26 cellular contexts compared by ENCODE assay signal in genomic region chr6:167508919-167509852, GRCh38.
"Had no signal": no experiment of that assay in that cellular context is flagged by ENCODE, and none has a peak within 500 bp of the region (broad histone marks: within the 10 kb centered on the region; RNA-seq: fewer than 3 reads in every experiment).

No MANE protein-coding gene starts in this region.

- H3K4me1 Mint-ChIP-seq: activated naive CD8-positive, alpha-beta T cell treated with anti-CD3 and anti-CD28 coated beads, Interleukin-2, amount 10 ng/mL, durations not matched to agents 7 days and 5 days had no signal

- H3K27ac Mint-ChIP-seq: activated CD8-positive, alpha-beta T cell treated with anti-CD3 and anti-CD28 coated beads, Interleukin-2, amount 10 ng/mL, durations not matched to agents 7 days and 5 days; activated naive CD8-positive, alpha-beta T cell treated with anti-CD3 and anti-CD28 coated beads, Interleukin-2, amount 10 ng/mL, durations not matched to agents 7 days and 5 days; T-helper 1 cell treated with Interleukin-12 subunit alpha and Interleukin-12 subunit beta and Interleukin-4 antibody, amounts not matched to agents 30 μg/mL and 1 μg/mL, for 36 hours had no signal

- H3K36me3 Mint-ChIP-seq: activated naive CD8-positive, alpha-beta T cell treated with anti-CD3 and anti-CD28 coated beads, Interleukin-2, amount 10 ng/mL, durations not matched to agents 7 days and 5 days had no signal

- H3K36me3 ChIP-seq: adrenal gland, breast epithelium, MG63, Peyer's patch, SJSA1 had no signal

- H3K4me3 ChIP-seq: adrenal gland, breast epithelium, MG63, Peyer's patch, SJSA1 had no signal

- DNase-seq: activated CD4-positive, alpha-beta T cell treated with anti-CD3 and anti-CD28 coated beads for 48 hours; activated CD4-positive, alpha-beta T cell treated with anti-CD3 and anti-CD28 coated beads, Interleukin-2, amount 50 U/mL, for 4 hours; activated CD4-positive, CD25-positive, alpha-beta regulatory T cell treated with anti-CD3 and anti-CD28 coated beads, Interleukin-2, amount 50 U/mL, for 72 hours; activated CD8-positive, alpha-beta memory T cell treated with anti-CD3 and anti-CD28 coated beads, Interleukin-2, amount 50 U/mL, for 48 hours; activated CD8-positive, alpha-beta T cell treated with anti-CD3 and anti-CD28 coated beads, Interleukin-2, amount 10 ng/mL, durations not matched to agents 7 days and 5 days; activated naive CD4-positive, alpha-beta T cell treated with anti-CD3 and anti-CD28 coated beads, Interleukin-2, amount 50 U/mL, for 16 hours; activated naive CD8-positive, alpha-beta T cell treated with anti-CD3 and anti-CD28 coated beads, Interleukin-2, amount 10 ng/mL, durations not matched to agents 7 days and 5 days; activated T-cell treated with anti-CD3 and anti-CD28 coated beads, Interleukin-2, amount 50 U/mL, for 1 hour; adrenal gland; anterior cingulate cortex; MG63; MV-4-11; NCI-H1105; NCI-H1436; NCI-H1694 treated with DMSO at 0.1 percent for 48 hours; NCI-H2081; NCI-H446; NCI-H524; Peyer's patch; SHP77; SW 1271 had no signal

- H3K4me1 ChIP-seq: adrenal gland, breast epithelium, SJSA1 had no signal

- H3K27ac ChIP-seq: adrenal gland, breast epithelium, Peyer's patch, RWPE1, SJSA1 had no signal

- H3K9me3 ChIP-seq: adrenal gland, breast epithelium, MG63, Peyer's patch, SJSA1 had no signal

- H3K4me3 Mint-ChIP-seq: activated CD8-positive, alpha-beta T cell treated with anti-CD3 and anti-CD28 coated beads, Interleukin-2, amount 10 ng/mL, durations not matched to agents 7 days and 5 days; activated naive CD8-positive, alpha-beta T cell treated with anti-CD3 and anti-CD28 coated beads, Interleukin-2, amount 10 ng/mL, durations not matched to agents 7 days and 5 days; T-helper 1 cell treated with Interleukin-12 subunit alpha and Interleukin-12 subunit beta and Interleukin-4 antibody, amounts not matched to agents 30 μg/mL and 1 μg/mL, for 36 hours had no signal

- H3K9me3 Mint-ChIP-seq: activated naive CD8-positive, alpha-beta T cell treated with anti-CD3 and anti-CD28 coated beads, Interleukin-2, amount 10 ng/mL, durations not matched to agents 7 days and 5 days; T-helper 1 cell treated with Interleukin-12 subunit alpha and Interleukin-12 subunit beta and Interleukin-4 antibody, amounts not matched to agents 30 μg/mL and 1 μg/mL, for 36 hours had no signal

- H3K27me3 ChIP-seq: adrenal gland, MG63, Peyer's patch, SJSA1 had no signal

- ATAC-seq: activated CD8-positive, alpha-beta T cell treated with anti-CD3 and anti-CD28 coated beads, Interleukin-2, amount 10 ng/mL, durations not matched to agents 7 days and 5 days; SK-N-SH treated with all-trans-retinoic acid at 6 μM for 48 hours had no signal
